Comparison of ENCODE assay signal across 8 cellular contexts in genomic region chr10:51073461-51074237, GRCh38. TPM values are rescaled to one million over a fixed set of nuclear protein-coding genes. Genes with fewer than 3 reads are reported as not detected.
A peak's percentile ranks its signal among the peaks of the same experiment; 100 is the strongest.
DNase-seq lines count a peak whose midpoint lies in the region; TF ChIP-seq lines count a peak whose summit lies in the region.

No MANE protein-coding gene starts in this region.

- 4 to 8% (median 4%) methylated on average over 21 to 50 of the region's 50 CpGs for WGBS in adrenal gland, 4 donors
- 6% methylated on average over 32 of the region's 50 CpGs for WGBS in prostate gland

- in situ Hi-C loops in ACHN (cut with HindIII; ENCODE audit: low pct_ligation_motif_present, low pct_unique_long_range_greater_than_20kb, low sequenced_read_pairs) = no loop called here

- H3K9me3 ChIP-seq in adrenal gland (replicated peaks in 1 of 3) = no peaks in the 10 kb centered on the region
- H3K9me3 ChIP-seq in right atrium auricular region = no peaks in the 10 kb centered on the region
- H3K9me3 ChIP-seq in prostate gland = no peaks in the 10 kb centered on the region

- peak overlapping the region; percentile 42 for H3K4me3 Mint-ChIP-seq in activated naive CD4-positive, alpha-beta T cell treated with anti-CD3 and anti-CD28 coated beads, Interleukin-2, amount 50 U/mL, for 24 hours

- H3K27me3 Mint-ChIP-seq in activated naive CD4-positive, alpha-beta T cell treated with anti-CD3 and anti-CD28 coated beads, Interleukin-2, amount 50 U/mL, for 24 hours = peaks cover 26% of the 10 kb centered on the region

- H3K36me3 ChIP-seq in adrenal gland (replicated peaks in 1 of 2) (no peaks in the 10 kb centered on the region), right atrium auricular region (no peaks in the 10 kb centered on the region), prostate gland (no peaks in the 10 kb centered on the region)

- no peak overlapping the region for H3K27ac Mint-ChIP-seq in activated naive CD4-positive, alpha-beta T cell treated with anti-CD3 and anti-CD28 coated beads, Interleukin-2, amount 50 U/mL, for 24 hours

- TF ChIP-seq POLR2A in adrenal gland (IDR thresholded peaks at IDR 0.05) (no peak), prostate gland (IDR thresholded peaks at IDR 0.05) (peak; percentile 7)

- no peaks in the 10 kb centered on the region for H3K36me3 Mint-ChIP-seq in activated naive CD4-positive, alpha-beta T cell treated with anti-CD3 and anti-CD28 coated beads, Interleukin-2, amount 50 U/mL, for 24 hours

- no peaks in the 10 kb centered on the region for H3K9me3 Mint-ChIP-seq in activated naive CD4-positive, alpha-beta T cell treated with anti-CD3 and anti-CD28 coated beads, Interleukin-2, amount 50 U/mL, for 24 hours

- peak overlapping the region in 4 of 5 donors; percentile 71 to 87 (median 85) for H3K27ac ChIP-seq in adrenal gland
- H3K27ac ChIP-seq in right atrium auricular region = peak overlapping the region; percentile 82 to 92
- peak overlapping the region; percentile 70 to 78 for H3K27ac ChIP-seq in prostate gland

- peaks cover 7% of the 10 kb centered on the region for H3K4me1 Mint-ChIP-seq in activated naive CD4-positive, alpha-beta T cell treated with anti-CD3 and anti-CD28 coated beads, Interleukin-2, amount 50 U/mL, for 24 hours

- intact Hi-C loops in adrenal gland (cut with DNase I) = loop anchor here in 1 of 2 donors (10.0 kb wide), 1 partner anchor 171 kb away; no protein-coding TSS in a partner anchor
- intact Hi-C loops in prostate gland (cut with DNase I) = loop anchor here (5.0 to 10.0 kb wide), 5 partner anchors 161 to 1139 kb away; partner anchors contain the start of gene CSTF2T

- no peaks in the 10 kb centered on the region for H3K27me3 ChIP-seq in adrenal gland
- no peaks in the 10 kb centered on the region for H3K27me3 ChIP-seq in right atrium auricular region
- H3K27me3 ChIP-seq in prostate gland (replicated peaks; ENCODE audit: insufficient read depth) = no peaks in the 10 kb centered on the region

- no peak for DNase-seq in activated naive CD4-positive, alpha-beta T cell (lab: John Stamatoyannopoulos, UW)
- DNase-seq in adrenal gland (peak; percentile 39 to 60 (median 46)), right atrium auricular region (ENCODE audit: low spot score) (no peak), prostate gland (ENCODE audit: low spot score) (peak; percentile 11), SK-N-DZ (ENCODE audit: low spot score) (no peak), ACHN (no peak)
- DNase-seq in activated naive CD4-positive, alpha-beta T cell treated with anti-CD3 and anti-CD28 coated beads, Interleukin-2, amount 50 U/mL, for 16 hours = no peak

- TF ChIP-seq CTCF in adrenal gland (IDR thresholded peaks at IDR 0.05) (no peak), right atrium auricular region (IDR thresholded peaks at IDR 0.05) (no peak), prostate gland (IDR thresholded peaks at IDR 0.05) (no peak)

- H3K4me1 ChIP-seq in adrenal gland (replicated peaks in 1 of 2) = peaks cover 7 to 9% of the 10 kb centered on the region in 2 donors
- H3K4me1 ChIP-seq in right atrium auricular region = peaks cover 0 to 26% of the 10 kb centered on the region in 2 donors
- no peaks in the 10 kb centered on the region for H3K4me1 ChIP-seq in prostate gland (replicated peaks)

- H3K4me3 ChIP-seq in adrenal gland (peak overlapping the region; percentile 51 to 71 (median 59)), right atrium auricular region (peak overlapping the region; percentile 67 to 74), prostate gland (peak overlapping the region; percentile 44 to 56)

RNA-seq across cellular contexts. Expression of gene PRKG1, which starts 0.6 kb away (rescaled TPM):
- 100 to 1,000 TPM in 1 of 8 donors, 10 to 100 TPM in 7; 26.1 to 104 (median 57.5) TPM for total RNA-seq in adrenal gland
- 10 to 100 TPM in 2 of 3 donors, 1 to 10 TPM in 1; 6.9 to 15.5 (median 14.4) TPM for polyA plus RNA-seq in adrenal gland
- 10 to 100 TPM; 17.8 to 31.1 TPM for total RNA-seq in right atrium auricular region
- 1 to 10 TPM; 2.7 to 9.0 TPM for total RNA-seq in prostate gland
- polyA plus RNA-seq in SK-N-DZ (2014; cell fraction: cytosol; rRNA removed) = 0.02 TPM in 2 replicates
- 0.12 TPM in 1 of 2 replicates, not detected in the other for polyA plus RNA-seq in SK-N-DZ (2014; cell fraction: nucleus; rRNA removed)

Comparison
In these comparisons a context has a peak if more than half of its experiments do, and no peak if none do; other contexts are left out.
1. DNase-seq: peak in adrenal gland (7 of 7) and prostate gland (single experiment); none in activated naive CD4-positive, alpha-beta T cell (0 of 4), right atrium auricular region (single experiment), SK-N-DZ (single experiment), ACHN (single experiment) and activated naive CD4-positive, alpha-beta T cell treated with anti-CD3 and anti-CD28 coated beads, Interleukin-2, amount 50 U/mL, for 16 hours (single experiment).
2. Peak in every context shown above with its lines, with median percentiles within 50 percentile points of each other: H3K27ac ChIP-seq and H3K4me3 ChIP-seq.